10 cellular contexts compared by ENCODE assay signal in genomic region chr1:228456252-228457016, GRCh38. TPM values are rescaled to one million over a fixed set of nuclear protein-coding genes. Genes with fewer than 3 reads are reported as not detected.
DNase-seq lines count a peak whose midpoint lies in the region; ATAC-seq and TF ChIP-seq lines count a peak whose summit lies in the region.
"Had no signal": no experiment of that assay in that cellular context is flagged by ENCODE, and none has a peak within 500 bp of the region (broad histone marks: within the 10 kb centered on the region; RNA-seq: fewer than 3 reads in every experiment).

No MANE protein-coding gene starts in this region.

- H3K4me3 ChIP-seq in Caco-2 (ENCODE audit: low read depth, low read length) (peak overlapping the region; percentile 72), OCI-LY1 (ENCODE audit: low read depth, low read length, poor library complexity, severe bottlenecking) (peak overlapping the region; percentile 51), duodenal mucosa (ENCODE audit: low read depth in 1 of 2, low read length in 2 of 2) (peak overlapping the region; percentile 58 to 80)

- peak overlapping the region; percentile 54 for H3K4me2 ChIP-seq in OCI-LY1 (ENCODE audit: low read length)

- peaks cover 21% of the 10 kb centered on the region for H3K4me1 ChIP-seq in Caco-2
- H3K4me1 ChIP-seq in OCI-LY1 (ENCODE audit: insufficient read depth, low read length, severe bottlenecking) = peaks cover 3% of the 10 kb centered on the region
- peaks cover 11 to 26% of the 10 kb centered on the region in 2 donors for H3K4me1 ChIP-seq in duodenal mucosa (ENCODE audit: control insufficient read depth in 1 of 2, insufficient read depth in 2 of 2, low read length in 2 of 2)

- POLR2A ChIA-PET in Caco-2 (lab: Charles Lee) = interaction anchor here (0.6 to 1.1 kb wide), 2 partner anchors 23 to 49 kb away, joined by 4 to 7 read pairs; no protein-coding TSS in a partner anchor

- no peaks in the 10 kb centered on the region for H3K9me3 Mint-ChIP-seq in Caco-2 (ENCODE audit: unreplicated experiment)
- no peaks in the 10 kb centered on the region for H3K9me3 Mint-ChIP-seq in neural crest cell

- H3K4me3 Mint-ChIP-seq in Caco-2 (ENCODE audit: unreplicated experiment) (peak overlapping the region; percentile 93), neural crest cell (peak overlapping the region; percentile 99)

- H3K36me3 Mint-ChIP-seq in Caco-2 (ENCODE audit: insufficient read depth, unreplicated experiment) = peaks cover 76% of the 10 kb centered on the region
- H3K36me3 Mint-ChIP-seq in neural crest cell (ENCODE audit: low read depth) = peaks cover 13% of the 10 kb centered on the region

- no peak for TF ChIP-seq CTCF in Caco-2 (IDR thresholded peaks at IDR 0.05; ENCODE audit: insufficient read depth in 1 of 2, low read depth in 1 of 2, low read length in 1 of 2, severe bottlenecking in 1 of 2, unreplicated experiment in 1 of 2)
- no peak for TF ChIP-seq CTCF in OCI-LY1 (IDR thresholded peaks at IDR 0.05; ENCODE audit: low read length)
- no peak for TF ChIP-seq CTCF in neural crest cell (conservative IDR thresholded peaks at IDR 0.05)

- H3K9ac ChIP-seq in OCI-LY1 (ENCODE audit: low read length) (peak overlapping the region; percentile 45), duodenal mucosa (ENCODE audit: low read depth in 1 of 2, low read length in 2 of 2) (peak overlapping the region; percentile 58 to 77)

- intact Hi-C loops in Caco-2 (cut with micrococcal nuclease; ENCODE audit: unreplicated experiment) = loop anchor here (1.0 to 5.0 kb wide), 8 partner anchors 16 to 325 kb away; partner anchors contain the start of gene RNF187

- BruUV-seq in Caco-2 (replicated peaks; lab: Mats Ljungman, UMichigan) = no TSS peak

- H3K27me3 ChIP-seq in Caco-2 (replicated peaks; ENCODE audit: control insufficient read depth, insufficient read depth, low read length) (no peaks in the 10 kb centered on the region), OCI-LY1 (ENCODE audit: insufficient read depth, low read length) (no peaks in the 10 kb centered on the region), duodenal mucosa (ENCODE audit: control insufficient read depth in 1 of 2, insufficient read depth in 2 of 2, low read length in 2 of 2) (peaks cover 6 to 11% of the 10 kb centered on the region in 2 donors)

- H3K9me3 ChIP-seq in Caco-2 = no peaks in the 10 kb centered on the region
- no peaks in the 10 kb centered on the region for H3K9me3 ChIP-seq in OCI-LY1 (ENCODE audit: low read length)
- no peaks in the 10 kb centered on the region for H3K9me3 ChIP-seq in duodenal mucosa (ENCODE audit: control insufficient read depth in 1 of 2, low read length in 2 of 2)

- H3K27me3 Mint-ChIP-seq in Caco-2 (ENCODE audit: insufficient read depth, unreplicated experiment) (no peaks in the 10 kb centered on the region), neural crest cell (ENCODE audit: low read depth) (peaks cover 21% of the 10 kb centered on the region)

- ATAC-seq in HG03442 (IDR thresholded peaks at IDR 0.05; ENCODE audit: unreplicated experiment) (no peak), HG03432 (IDR thresholded peaks at IDR 0.05; ENCODE audit: unreplicated experiment) (no peak), GM18909 (IDR thresholded peaks at IDR 0.05; ENCODE audit: poor library complexity, unreplicated experiment) (no peak)

- no peaks in the 10 kb centered on the region for H3F3A ChIP-seq in OCI-LY1 (ENCODE audit: insufficient read depth, low read length)

- no peaks in the 10 kb centered on the region for H3K36me3 ChIP-seq in Caco-2 (ENCODE audit: control insufficient read depth, insufficient read depth, low read length)
- H3K36me3 ChIP-seq in OCI-LY1 (ENCODE audit: insufficient read depth, low read length) = no peaks in the 10 kb centered on the region
- no peaks in the 10 kb centered on the region for H3K36me3 ChIP-seq in duodenal mucosa (ENCODE audit: control insufficient read depth in 1 of 2, insufficient read depth in 2 of 2, low read length in 2 of 2)

- no peak overlapping the region for H2AFZ ChIP-seq in OCI-LY1 (ENCODE audit: low read length)

- H3K9me2 ChIP-seq in OCI-LY1 (ENCODE audit: low read depth, low read length) = no peaks in the 10 kb centered on the region

- H4K20me1 ChIP-seq in OCI-LY1 (ENCODE audit: insufficient read depth, low read length) = no peaks in the 10 kb centered on the region

- H3K4me1 Mint-ChIP-seq in Caco-2 (ENCODE audit: low read depth, unreplicated experiment) = peaks cover 32% of the 10 kb centered on the region
- H3K4me1 Mint-ChIP-seq in neural crest cell = peaks cover 52% of the 10 kb centered on the region

- no peak for DNase-seq in Caco-2
- no peak for DNase-seq in neural crest cell (ENCODE audit: low read depth, low spot score)
- DNase-seq in NCI-H526 treated with DMSO at 0.1 percent for 48 hours (lab: John Stamatoyannopoulos, UW) = no peak
- DNase-seq: activated CD8-positive, alpha-beta memory T cell treated with anti-CD3 and anti-CD28 coated beads for 24 hours had no signal

- CTCF ChIA-PET in Caco-2 (lab: Charles Lee) = interaction anchor here (1.0 kb wide), 1 partner anchor 16 kb away, joined by 7 read pairs; no protein-coding TSS in a partner anchor

- H3K27ac Mint-ChIP-seq in Caco-2 (ENCODE audit: unreplicated experiment) (peak overlapping the region; percentile 93), neural crest cell (ENCODE audit: unreplicated experiment) (peak overlapping the region; percentile 99)

- H3K79me2 ChIP-seq in OCI-LY1 (ENCODE audit: insufficient read depth, low read length) = no peaks in the 10 kb centered on the region

- H3K27ac ChIP-seq in OCI-LY1 (ENCODE audit: low read depth, low read length, poor library complexity, severe bottlenecking) = no peak overlapping the region
- H3K27ac ChIP-seq in duodenal mucosa (ENCODE audit: low read depth, low read length) = no peak overlapping the region

RNA-seq across cellular contexts. Expression of gene RNF187, which starts 30.7 kb away (rescaled TPM):
- total RNA-seq in Caco-2 (2022) (128 and 164 TPM in 2 replicates), neural crest cell (117 and 129 TPM in 2 replicates)

RNA-seq across cellular contexts. Expression of gene TRIM17, which starts 39.8 kb away (rescaled TPM):
- 4.0 and 4.5 TPM in 2 replicates for total RNA-seq in Caco-2 (2022)
- total RNA-seq in neural crest cell = 4.7 and 6.3 TPM in 2 replicates
- total RNA-seq: myocyte had no signal

RNA-seq across cellular contexts. Expression of gene TRIM11, which starts 49.8 kb away (rescaled TPM):
- 48.3 and 51.7 TPM in 2 replicates for total RNA-seq in Caco-2 (2022)
- 38.4 and 45.3 TPM in 2 replicates for total RNA-seq in neural crest cell
